In genomic region chr20:40797425-40797824, GRCh38 we compare ENCODE assay signal across 11 cellular contexts.
DNase-seq lines count a peak whose midpoint lies in the region; ATAC-seq and TF ChIP-seq lines count a peak whose summit lies in the region.
"Had no signal": no experiment of that assay in that cellular context is flagged by ENCODE, and none has a peak within 500 bp of the region (broad histone marks: within the 10 kb centered on the region; RNA-seq: fewer than 3 reads in every experiment).

No MANE protein-coding gene starts in this region.

- H3K4me3 ChIP-seq in GM12875 (ENCODE audit: low read depth, low read length) (no peak overlapping the region), RWPE2 (ENCODE audit: severe bottlenecking) (no peak overlapping the region)
- H3K4me3 ChIP-seq: tibial nerve had no signal

- no peaks in the 10 kb centered on the region for H3K9me3 Mint-ChIP-seq in activated T-helper 17 cell treated with anti-CD3 and anti-CD28 coated beads, Interleukin-2, amount 50 U/mL, for 72 hours

- TF ChIP-seq CTCF in GM12875 (IDR thresholded peaks at IDR 0.05; ENCODE audit: borderline replicate concordance, insufficient read depth, low read depth, low read length), result peak; percentile 59; the same call in 1 of the 2 replicates
- peak; percentile 80 for TF ChIP-seq CTCF in RWPE2 (IDR thresholded peaks at IDR 0.05; ENCODE audit: poor library complexity, severe bottlenecking)

- peak; percentile 48 for DNase-seq in AG20443 (ENCODE audit: low spot score)
- peak; percentile 22 for DNase-seq in RWPE2 (ENCODE audit: low spot score)
- DNase-seq in iPS-NIHi11 (ENCODE audit: low spot score), result peak; percentile 47
- no peak for DNase-seq in KG1 (lab: John Stamatoyannopoulos, UW)
- DNase-seq in effector CD8-positive, alpha-beta T cell (lab: John Stamatoyannopoulos, UW), result no peak
- DNase-seq: NCI-H510A treated with DMSO at 0.1 percent for 48 hours, occipital lobe had no signal

- ATAC-seq in RWPE2 (ENCODE audit: low read depth) (peak; percentile 66), HG03439 (IDR thresholded peaks at IDR 0.05; ENCODE audit: unreplicated experiment) (no peak)
- no peak for ATAC-seq in activated T-helper 17 cell treated with anti-CD3 and anti-CD28 coated beads, Interleukin-2, amount 50 U/mL, for 72 hours (replicated peaks)

- peaks cover 12% of the 10 kb centered on the region for H3K27me3 Mint-ChIP-seq in activated T-helper 17 cell treated with anti-CD3 and anti-CD28 coated beads, Interleukin-2, amount 50 U/mL, for 72 hours

- H3K36me3 ChIP-seq in RWPE2 (ENCODE audit: low read depth), result no peaks in the 10 kb centered on the region
- H3K36me3 ChIP-seq: tibial nerve had no signal

- no peak overlapping the region for H3K27ac Mint-ChIP-seq in activated T-helper 17 cell treated with anti-CD3 and anti-CD28 coated beads, Interleukin-2, amount 50 U/mL, for 72 hours

- H3K27me3 ChIP-seq in RWPE2 (ENCODE audit: insufficient read depth, poor library complexity, severe bottlenecking), result peaks cover 37% of the 10 kb centered on the region
- H3K27me3 ChIP-seq: tibial nerve had no signal

- H3K4me3 Mint-ChIP-seq in activated T-helper 17 cell treated with anti-CD3 and anti-CD28 coated beads, Interleukin-2, amount 50 U/mL, for 72 hours, result no peak overlapping the region

- no peaks in the 10 kb centered on the region for H3K4me1 ChIP-seq in RWPE2 (ENCODE audit: insufficient read depth, poor library complexity, severe bottlenecking)
- H3K4me1 ChIP-seq: tibial nerve had no signal

- no peak overlapping the region for H3K27ac ChIP-seq in RWPE2 (ENCODE audit: poor library complexity, severe bottlenecking)
- H3K27ac ChIP-seq: tibial nerve had no signal

- H3K36me3 Mint-ChIP-seq in activated T-helper 17 cell treated with anti-CD3 and anti-CD28 coated beads, Interleukin-2, amount 50 U/mL, for 72 hours (ENCODE audit: low read depth), result no peaks in the 10 kb centered on the region

- no peaks in the 10 kb centered on the region for H3K9me3 ChIP-seq in RWPE2 (ENCODE audit: severe bottlenecking)
- H3K9me3 ChIP-seq: tibial nerve had no signal

- no peaks in the 10 kb centered on the region for H3K4me1 Mint-ChIP-seq in activated T-helper 17 cell treated with anti-CD3 and anti-CD28 coated beads, Interleukin-2, amount 50 U/mL, for 72 hours

Comparison
In these comparisons a context has a peak if more than half of its experiments do, and no peak if none do; other contexts are left out.
1. DNase-seq: peak in AG20443 (single experiment), RWPE2 (single experiment) and iPS-NIHi11 (single experiment); none in KG1 (single experiment) and effector CD8-positive, alpha-beta T cell (single experiment).